ENCODE assay signal across 20 cellular contexts in genomic region chr6:81889644-81890043, GRCh38.
"Had no signal": no experiment of that assay in that cellular context is flagged by ENCODE, and none has a peak within 500 bp of the region (broad histone marks: within the 10 kb centered on the region; RNA-seq: fewer than 3 reads in every experiment).

No MANE protein-coding gene starts in this region.

- H3K27ac Mint-ChIP-seq: endodermal cell; immature natural killer cell; memory B cell; mesothelial cell of epicardium; natural killer cell treated with Interleukin-12 subunit alpha and Interleukin-12 subunit beta and Interleukin-15 and Interleukin-18, amount 100 ng/mL, for 72 hours; neural progenitor cell; stimulated activated naive B cell treated with anti-CD40 and anti-IgM and Interleukin-4, amounts not matched to agents 10 μg/mL and 1 μg/mL and 100 μg/mL, for 72 hours; stimulated activated naive CD8-positive, alpha-beta T cell treated with anti-CD3 and anti-CD28 coated beads, Interleukin-15, amount 100 ng/mL, for 72 hours had no signal

- DNase-seq: effector CD4-positive, alpha-beta T cell; endodermal cell; erythroblast; immature natural killer cell; left ventricle myocardium inferior; lower lobe of right lung; nucleus accumbens; psoas muscle; retina; right lobe of liver; stimulated activated CD4-positive, alpha-beta T cell treated with anti-CD3 and anti-CD28 coated beads, Interleukin-2, amount 100 ng/mL, for 24 hours; stimulated activated CD4-positive, alpha-beta T cell treated with anti-CD3 and anti-CD28 coated beads, Interleukin-4, amount 100 ng/mL, for 4 hours; stimulated activated naive B cell treated with anti-CD40 and anti-IgM and Interleukin-4, amounts not matched to agents 10 μg/mL and 1 μg/mL and 100 μg/mL, for 72 hours; stimulated activated naive CD8-positive, alpha-beta T cell treated with anti-CD3 and anti-CD28 coated beads, Interleukin-15, amount 100 ng/mL, for 72 hours; testis; upper lobe of right lung had no signal

- H3K4me1 Mint-ChIP-seq: immature natural killer cell; memory B cell; mesothelial cell of epicardium; neural progenitor cell; stimulated activated naive B cell treated with anti-CD40 and anti-IgM and Interleukin-4, amounts not matched to agents 10 μg/mL and 1 μg/mL and 100 μg/mL, for 72 hours; stimulated activated naive CD8-positive, alpha-beta T cell treated with anti-CD3 and anti-CD28 coated beads, Interleukin-15, amount 100 ng/mL, for 72 hours had no signal

- H3K9me3 Mint-ChIP-seq: endodermal cell; memory B cell; mesothelial cell of epicardium; neural progenitor cell; stimulated activated naive B cell treated with anti-CD40 and anti-IgM and Interleukin-4, amounts not matched to agents 10 μg/mL and 1 μg/mL and 100 μg/mL, for 72 hours had no signal

- H3K27me3 Mint-ChIP-seq: memory B cell; natural killer cell treated with Interleukin-12 subunit alpha and Interleukin-12 subunit beta and Interleukin-15 and Interleukin-18, amount 100 ng/mL, for 72 hours; stimulated activated naive CD8-positive, alpha-beta T cell treated with anti-CD3 and anti-CD28 coated beads, Interleukin-15, amount 100 ng/mL, for 72 hours had no signal

- H3K36me3 Mint-ChIP-seq: immature natural killer cell; memory B cell; mesothelial cell of epicardium; natural killer cell treated with Interleukin-12 subunit alpha and Interleukin-12 subunit beta and Interleukin-15 and Interleukin-18, amount 100 ng/mL, for 72 hours; neural progenitor cell; stimulated activated naive B cell treated with anti-CD40 and anti-IgM and Interleukin-4, amounts not matched to agents 10 μg/mL and 1 μg/mL and 100 μg/mL, for 72 hours had no signal

- H3K4me3 Mint-ChIP-seq: endodermal cell; immature natural killer cell; memory B cell; mesothelial cell of epicardium; natural killer cell treated with Interleukin-12 subunit alpha and Interleukin-12 subunit beta and Interleukin-15 and Interleukin-18, amount 100 ng/mL, for 72 hours; neural progenitor cell; stimulated activated naive B cell treated with anti-CD40 and anti-IgM and Interleukin-4, amounts not matched to agents 10 μg/mL and 1 μg/mL and 100 μg/mL, for 72 hours; stimulated activated naive CD8-positive, alpha-beta T cell treated with anti-CD3 and anti-CD28 coated beads, Interleukin-15, amount 100 ng/mL, for 72 hours had no signal
